Comparison of ENCODE assay signal across 1 cellular context in genomic region chr5:79990598-79991507, GRCh38.
TF ChIP-seq lines count a peak whose summit lies in the region.

MTX3 (minus strand) TSS chr5:79991262; CDS start chr5:79991238, 24 bp downstream.

TF ChIP-seq in HepG2, 621 proteins besides CTCF, POLR2A, EP300 and RAD21 (continued from another document and continues in another):
- TF ChIP-seq ATF7 (IDR thresholded peaks at IDR 0.05), result no peak
- TF ChIP-seq ATF7 (CRISPR knock-in tag; IDR thresholded peaks at IDR 0.05), result peak; percentile 25; the same call in 1 of the 2 replicates
- peak; percentile 80; the same call in 1 of the 2 replicates for TF ChIP-seq DNMT1 (CRISPR knock-in tag; IDR thresholded peaks at IDR 0.05)
- no peak for TF ChIP-seq NCOA5 (CRISPR knock-in tag; IDR thresholded peaks at IDR 0.05)
- peak; percentile 60; the same call in 1 of the 2 replicates for TF ChIP-seq MIER3 (CRISPR knock-in tag; IDR thresholded peaks at IDR 0.05; ENCODE audit: borderline replicate concordance)
- TF ChIP-seq ZNF33B (CRISPR knock-in tag; IDR thresholded peaks at IDR 0.05), result no peak
- no peak for TF ChIP-seq SRF (IDR thresholded peaks at IDR 0.05; ENCODE audit: low read depth, low read length)
- no peak for TF ChIP-seq ZNF564 (CRISPR knock-in tag; IDR thresholded peaks at IDR 0.05)
- TF ChIP-seq USF2 (IDR thresholded peaks at IDR 0.05; ENCODE audit: low read depth, low read length), result no peak
- peak; percentile 73; the same call in 1 of the 2 replicates for TF ChIP-seq USF2 (CRISPR knock-in tag; IDR thresholded peaks at IDR 0.05; ENCODE audit: borderline replicate concordance)
- TF ChIP-seq SOX6 (IDR thresholded peaks at IDR 0.05), result no peak
- TF ChIP-seq SOX6 (CRISPR knock-in tag; IDR thresholded peaks at IDR 0.05), result peak; percentile 69
- TF ChIP-seq ZNF580 (CRISPR knock-in tag; IDR thresholded peaks at IDR 0.05; ENCODE audit: borderline replicate concordance, low read depth), result peak; percentile 83; the same call in 1 of the 2 replicates
- TF ChIP-seq ZNF674 (CRISPR knock-in tag; IDR thresholded peaks at IDR 0.05; ENCODE audit: low read depth), result 0 out of 2 replicates have a peak, but pooled peaks have one; percentile 41
- TF ChIP-seq ATF4 (CRISPR knock-in tag; IDR thresholded peaks at IDR 0.05), result 0 out of 4 replicates have a peak, but pooled peaks of 1 of the 2 experiments have one; percentile 21
- peak; percentile 42; the same call in 1 of the 2 replicates for TF ChIP-seq ZBTB20 (CRISPR knock-in tag; IDR thresholded peaks at IDR 0.05; ENCODE audit: borderline replicate concordance, low read depth)
- no peak for TF ChIP-seq NBN (conservative IDR thresholded peaks at IDR 0.05)
- TF ChIP-seq ZNF512 (CRISPR knock-in tag; IDR thresholded peaks at IDR 0.05), result 0 out of 2 replicates have a peak, but pooled peaks have one; percentile 15
- TF ChIP-seq ZNF547 (CRISPR knock-in tag; IDR thresholded peaks at IDR 0.05), result peak; percentile 53; the same call in 1 of the 2 replicates
- no peak for TF ChIP-seq POGK (CRISPR knock-in tag; conservative IDR thresholded peaks at IDR 0.05)
- 0 out of 2 replicates have a peak, but pooled peaks have one; percentile 57 for TF ChIP-seq ZNF235 (CRISPR knock-in tag; IDR thresholded peaks at IDR 0.05; ENCODE audit: borderline replicate concordance)
- no peak for TF ChIP-seq ZMYM3 (CRISPR knock-in tag; IDR thresholded peaks at IDR 0.05)
- TF ChIP-seq SYNCRIP (IDR thresholded peaks at IDR 0.05; ENCODE audit: insufficient read depth, low read depth, low read length), result no peak
- no peak for TF ChIP-seq POLR2AphosphoS2 (IDR thresholded peaks at IDR 0.05; ENCODE audit: low read depth, low read length)
- peak; percentile 58; the same call in 1 of the 2 replicates for TF ChIP-seq ATF3 (CRISPR knock-in tag; IDR thresholded peaks at IDR 0.05)
- peak; percentile 57 for TF ChIP-seq CCDC6 (CRISPR knock-in tag; IDR thresholded peaks at IDR 0.05)
- TF ChIP-seq ZFX (CRISPR knock-in tag; IDR thresholded peaks at IDR 0.05; ENCODE audit: low read depth), result peak; percentile 95
- TF ChIP-seq CHCHD3 (CRISPR knock-in tag; IDR thresholded peaks at IDR 0.05), result no peak
- peak; percentile 76 for TF ChIP-seq ZMAT3 (CRISPR knock-in tag; conservative IDR thresholded peaks at IDR 0.05)
- TF ChIP-seq SIN3B (IDR thresholded peaks at IDR 0.05; ENCODE audit: low read length), result peak; percentile 72
- TF ChIP-seq JDP2 (CRISPR knock-in tag; IDR thresholded peaks at IDR 0.05; ENCODE audit: borderline replicate concordance), result no peak
- no peak for TF ChIP-seq TBP (CRISPR knock-in tag; IDR thresholded peaks at IDR 0.05)
- peak; percentile 91 for TF ChIP-seq ETV6 (CRISPR knock-in tag; conservative IDR thresholded peaks at IDR 0.05)
- peak; percentile 22; the same call in 1 of the 2 replicates for TF ChIP-seq ZBTB43 (CRISPR knock-in tag; conservative IDR thresholded peaks at IDR 0.05)
- no peak for TF ChIP-seq ZFP62 (CRISPR knock-in tag; IDR thresholded peaks at IDR 0.05)
- peak; percentile 71; the same call in 1 of the 2 replicates for TF ChIP-seq ZNF572 (CRISPR knock-in tag; IDR thresholded peaks at IDR 0.05)
- no peak for TF ChIP-seq ZNF609 (CRISPR knock-in tag; IDR thresholded peaks at IDR 0.05; ENCODE audit: borderline replicate concordance)
- no peak for TF ChIP-seq ATM (IDR thresholded peaks at IDR 0.05; ENCODE audit: borderline replicate concordance)
- TF ChIP-seq HINFP (CRISPR knock-in tag; IDR thresholded peaks at IDR 0.05; ENCODE audit: low read depth), result 0 out of 2 replicates have a peak, but pooled peaks have one; percentile 63
- no peak for TF ChIP-seq ZNF367 (CRISPR knock-in tag; IDR thresholded peaks at IDR 0.05; ENCODE audit: borderline replicate concordance)
- no peak for TF ChIP-seq ZNF180 (CRISPR knock-in tag; IDR thresholded peaks at IDR 0.05; ENCODE audit: borderline replicate concordance, low read depth)
- peak; percentile 65; the same call in 1 of the 2 replicates for TF ChIP-seq ZSCAN21 (CRISPR knock-in tag; IDR thresholded peaks at IDR 0.05; ENCODE audit: borderline replicate concordance)
- TF ChIP-seq ZNF7 (CRISPR knock-in tag; IDR thresholded peaks at IDR 0.05), result no peak
- no peak for TF ChIP-seq ZSCAN30 (CRISPR knock-in tag; IDR thresholded peaks at IDR 0.05)
- no peak for TF ChIP-seq ZNF34 (CRISPR knock-in tag; IDR thresholded peaks at IDR 0.05; ENCODE audit: borderline replicate concordance)
- peak; percentile 71; the same call in 1 of the 2 replicates for TF ChIP-seq ZNF768 (CRISPR knock-in tag; IDR thresholded peaks at IDR 0.05)
- TF ChIP-seq YEATS2 (CRISPR knock-in tag; IDR thresholded peaks at IDR 0.05; ENCODE audit: borderline replicate concordance), result peak; percentile 67; the same call in 1 of the 2 replicates
- peak; percentile 94; the same call in 1 of the 2 replicates for TF ChIP-seq ZNF879 (CRISPR knock-in tag; IDR thresholded peaks at IDR 0.05)
- no peak for TF ChIP-seq MTERF4 (CRISPR knock-in tag; IDR thresholded peaks at IDR 0.05)
